8 cellular contexts compared by ENCODE assay signal in the genomic region with DNA sequence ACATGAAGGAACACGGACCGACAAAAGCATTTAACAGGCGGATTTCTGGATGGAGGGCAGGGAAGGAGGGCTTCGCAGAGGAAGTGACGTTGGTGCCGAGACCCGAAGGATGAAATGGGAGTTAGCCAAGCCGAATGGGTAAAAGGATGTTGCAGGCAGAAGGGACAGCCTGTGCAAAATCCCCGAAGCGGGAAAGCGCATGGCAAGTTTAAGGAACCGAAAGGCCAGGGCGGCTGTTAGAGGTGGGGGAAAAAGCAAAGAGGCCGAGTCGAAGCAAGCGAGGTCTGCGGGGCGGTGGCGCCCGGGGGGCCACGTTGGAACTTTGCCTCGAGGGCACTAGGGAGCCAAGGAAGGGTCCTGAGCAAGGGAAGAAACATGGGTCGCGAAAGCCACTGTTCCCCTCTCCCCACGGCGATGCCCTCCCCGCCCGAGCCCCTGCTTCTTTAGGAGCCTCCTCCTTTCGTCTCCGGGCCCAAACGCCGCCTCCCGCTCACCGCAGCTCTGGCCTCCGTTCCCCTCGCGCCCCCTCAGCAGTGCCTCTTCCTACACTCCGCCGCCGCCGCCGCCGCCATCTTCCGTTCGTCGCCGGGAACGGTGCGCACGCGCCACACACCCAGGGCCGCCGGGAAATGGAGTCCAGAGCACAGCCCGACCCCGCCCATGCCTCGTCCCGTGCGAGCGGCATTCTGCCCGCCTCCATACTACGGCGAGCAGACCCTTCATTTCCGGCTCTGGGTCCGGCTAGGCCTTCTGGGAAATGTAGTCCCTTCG. TPM values are rescaled to one million over a fixed set of nuclear protein-coding genes. Genes with fewer than 3 reads are reported as not detected.
DNase-seq lines count a peak whose midpoint lies in the region; ATAC-seq and TF ChIP-seq lines count a peak whose summit lies in the region.

A gene (minus strand): TSS at position 584 of the 771 bp plus-strand sequence. CDS start 8,652 bp downstream, outside the sequence.

- peak; percentile 37 to 83 for TF ChIP-seq POLR2A in tibial nerve (IDR thresholded peaks at IDR 0.05)

- H2AFZ ChIP-seq in parathyroid adenoma = peak within 1 kb of the TSS; percentile 82

- H3K4me1 ChIP-seq in adipocyte (ENCODE audit: control insufficient read depth, insufficient read depth, low read length) (peaks cover 9% of the 10 kb centered on the region), parathyroid adenoma (peaks cover 3% of the 10 kb centered on the region), tibial nerve (peaks cover 0 to 34% (median 21%) of the 10 kb centered on the region in 4 donors)

- TF ChIP-seq CTCF in GM12865 (IDR thresholded peaks at IDR 0.05; ENCODE audit: insufficient read depth, low read depth, low read length, missing control alignments) (no peak), parathyroid adenoma (IDR thresholded peaks at IDR 0.05) (no peak), tibial nerve (IDR thresholded peaks at IDR 0.05) (peak in 1 of 5 experiments; percentile 29)

- peak within 1 kb of the TSS; percentile 95 for H3K9ac ChIP-seq in adipocyte (ENCODE audit: low read length)
- H3K9ac ChIP-seq in parathyroid adenoma = peak within 1 kb of the TSS; percentile 7

- peak; percentile 89 for ATAC-seq in HG02763 (IDR thresholded peaks at IDR 0.05; ENCODE audit: unreplicated experiment)
- peak; percentile 99 for ATAC-seq in Right ventricle myocardium superior (ENCODE audit: poor library complexity)

- peaks cover 7% of the 10 kb centered on the region for H3K36me3 ChIP-seq in adipocyte (ENCODE audit: control insufficient read depth, insufficient read depth, low read length, severe bottlenecking)
- no peaks in the 10 kb centered on the region for H3K36me3 ChIP-seq in parathyroid adenoma (ENCODE audit: control insufficient read depth, insufficient read depth, low read length)
- H3K36me3 ChIP-seq in tibial nerve = peaks cover 0 to 30% (median 12%) of the 10 kb centered on the region in 3 donors

- TF ChIP-seq EP300 in tibial nerve (IDR thresholded peaks at IDR 0.05) = peak; percentile 90 to 98

- peak within 1 kb of the TSS; percentile 64 for H3K4me3 ChIP-seq in GM12865 (ENCODE audit: low read depth, low read length)
- peak within 1 kb of the TSS; percentile 84 for H3K4me3 ChIP-seq in adipocyte (ENCODE audit: low read length)
- peak within 1 kb of the TSS; percentile 86 for H3K4me3 ChIP-seq in parathyroid adenoma (ENCODE audit: low read depth, low read length)
- H3K4me3 ChIP-seq in tibial nerve = peak within 1 kb of the TSS; percentile 75 to 97 (median 94)

- intact Hi-C loops in Right ventricle myocardium superior (cut with DNase I) = no loop called here

- peak within 1 kb of the TSS; percentile 51 for H3K27ac ChIP-seq in parathyroid adenoma
- peak within 1 kb of the TSS; percentile 88 to 97 (median 92) for H3K27ac ChIP-seq in tibial nerve

- DNase-seq in GM12865 (ENCODE audit: low read depth) = peak; percentile 99
- DNase-seq in NCI-H1436 (lab: John Stamatoyannopoulos, UW) = peak; percentile 99
- DNase-seq in T follicular helper cell (ENCODE audit: low read depth) = peak; percentile 98
- DNase-seq in adipocyte (ENCODE audit: low read depth) = peak; percentile 100
- peak; percentile 99 for DNase-seq in Right ventricle myocardium superior
- DNase-seq in tibial nerve (ENCODE audit: low spot score in 2 of 2) = peak; percentile 96 to 98

- H3K27me3 ChIP-seq in adipocyte (replicated peaks; ENCODE audit: control insufficient read depth, insufficient read depth, low read length) = peaks cover 28% of the 10 kb centered on the region
- no peaks in the 10 kb centered on the region for H3K27me3 ChIP-seq in parathyroid adenoma (ENCODE audit: control insufficient read depth, insufficient read depth, low read length)
- H3K27me3 ChIP-seq in tibial nerve = peaks cover 2 to 31% of the 10 kb centered on the region in 2 donors

- H3K9me3 ChIP-seq in adipocyte (ENCODE audit: control insufficient read depth, low read length) (no peaks in the 10 kb centered on the region), parathyroid adenoma (ENCODE audit: control insufficient read depth, low read length) (no peaks in the 10 kb centered on the region), tibial nerve (no peaks in the 10 kb centered on the region)

- peak within 1 kb of the TSS; percentile 89 for H3K4me2 ChIP-seq in parathyroid adenoma (ENCODE audit: low read length)

- 0 to 1% methylated on average over 58 to 60 of the region's 65 CpGs for WGBS in tibial nerve, 2 donors

- peaks cover 7% of the 10 kb centered on the region for H3K79me2 ChIP-seq in parathyroid adenoma

RNA-seq across cellular contexts. Expression of the gene that starts here (rescaled TPM):
- 29.6 TPM for total RNA-seq in Right ventricle myocardium superior
- total RNA-seq in tibial nerve = 10 to 100 TPM; 31.0 to 89.0 (median 57.4) TPM

Comparison
In these comparisons a context has a peak if more than half of its experiments do, and no peak if none do; other contexts are left out.
1. Peak in every context shown above with its lines: DNase-seq, ATAC-seq, H3K4me3 ChIP-seq and H3K27ac ChIP-seq.